1 cellular context compared by ENCODE assay signal in the genomic region with DNA sequence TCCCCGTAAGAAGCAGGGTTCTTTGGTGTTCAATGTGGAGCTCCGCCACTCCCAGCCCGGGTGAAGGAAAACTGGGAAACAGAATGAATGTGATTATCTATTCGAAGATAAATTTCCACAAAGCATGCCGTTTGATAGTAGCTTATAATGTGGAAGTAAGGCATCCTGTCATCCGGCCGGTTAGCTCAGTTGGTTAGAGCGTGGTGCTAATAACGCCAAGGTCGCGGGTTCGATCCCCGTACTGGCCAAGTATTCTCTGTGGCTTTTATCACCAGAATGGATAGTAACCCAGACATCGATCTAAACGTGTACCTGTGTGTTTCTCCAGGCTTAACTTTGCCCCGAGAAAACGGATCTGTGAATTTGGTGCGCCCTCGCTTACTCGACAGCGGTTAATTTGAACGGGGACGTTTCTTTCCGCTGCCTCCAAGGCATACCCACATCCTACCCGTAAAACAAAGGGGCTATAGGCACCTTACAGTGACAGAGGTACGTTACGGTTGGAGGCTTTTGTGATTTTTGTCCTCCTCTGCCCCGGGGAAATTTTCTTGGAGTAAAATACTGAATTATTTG.
TF ChIP-seq lines count a peak whose summit lies in the region.

No MANE protein-coding gene starts in this region.

TF ChIP-seq in GM12878, 131 proteins besides CTCF, POLR2A, EP300 and RAD21 (continued from another document):
- TF ChIP-seq ZBTB40 (IDR thresholded peaks at IDR 0.05; ENCODE audit: borderline replicate concordance) (peak; percentile 76; the same call in 1 of the 2 replicates), CHD4 (IDR thresholded peaks at IDR 0.05) (no peak), NBN (IDR thresholded peaks at IDR 0.05) (peak; percentile 79), IKZF1 (conservative IDR thresholded peaks at IDR 0.05) (peak; percentile 50; the same call in 1 of the 2 replicates), RAD51 (IDR thresholded peaks at IDR 0.05) (peak; percentile 18; the same call in 1 of the 2 replicates), ZNF217 (IDR thresholded peaks at IDR 0.05) (peak; percentile 98), NR2F1 (conservative IDR thresholded peaks at IDR 0.05) (peak; percentile 40; the same call in 1 of the 2 replicates), TCF12 (IDR thresholded peaks at IDR 0.05; ENCODE audit: low read depth, low read length) (0 out of 2 replicates have a peak, but pooled peaks have one; percentile 5), ZNF274 (IDR thresholded peaks at IDR 0.05; ENCODE audit: insufficient read depth, insufficient read length) (no peak), SREBF2 (IDR thresholded peaks at IDR 0.05; ENCODE audit: low read length) (peak; percentile 91), EZH2 (IDR thresholded peaks at IDR 0.05; ENCODE audit: borderline replicate concordance, control insufficient read depth, low read depth, low read length) (no peak), ATF7 (IDR thresholded peaks at IDR 0.05; ENCODE audit: low read depth) (peak; percentile 90), GABPA (IDR thresholded peaks at IDR 0.05; ENCODE audit: low read depth) (peak; percentile 54; the same call in 1 of the 2 replicates), ZBED1 (IDR thresholded peaks at IDR 0.05; ENCODE audit: borderline replicate concordance) (peak; percentile 30; the same call in 1 of the 2 replicates), ZNF24 (IDR thresholded peaks at IDR 0.05) (peak; percentile 99), CBFB (IDR thresholded peaks at IDR 0.05; ENCODE audit: low read depth) (peak; percentile 74), KLF5 (IDR thresholded peaks at IDR 0.05; ENCODE audit: partially characterized antibody) (peak; percentile 77), FOXM1 (IDR thresholded peaks at IDR 0.05; ENCODE audit: low read depth, low read length) (no peak; the same call in 1 of the 2 replicates), IKZF2 (IDR thresholded peaks at IDR 0.05) (peak; percentile 61 to 76), BACH1 (IDR thresholded peaks at IDR 0.05; ENCODE audit: borderline replicate concordance) (peak; percentile 69), RB1 (IDR thresholded peaks at IDR 0.05; ENCODE audit: borderline replicate concordance) (0 out of 2 replicates have a peak, but pooled peaks have one; percentile 46), CHD1 (IDR thresholded peaks at IDR 0.05; ENCODE audit: low read depth, low read length) (no peak), MEF2A (IDR thresholded peaks at IDR 0.05; ENCODE audit: insufficient read depth, low read depth, low read length) (0 out of 2 replicates have a peak, but pooled peaks have one; percentile 52)
- TF ChIP-seq, protein P1, sequence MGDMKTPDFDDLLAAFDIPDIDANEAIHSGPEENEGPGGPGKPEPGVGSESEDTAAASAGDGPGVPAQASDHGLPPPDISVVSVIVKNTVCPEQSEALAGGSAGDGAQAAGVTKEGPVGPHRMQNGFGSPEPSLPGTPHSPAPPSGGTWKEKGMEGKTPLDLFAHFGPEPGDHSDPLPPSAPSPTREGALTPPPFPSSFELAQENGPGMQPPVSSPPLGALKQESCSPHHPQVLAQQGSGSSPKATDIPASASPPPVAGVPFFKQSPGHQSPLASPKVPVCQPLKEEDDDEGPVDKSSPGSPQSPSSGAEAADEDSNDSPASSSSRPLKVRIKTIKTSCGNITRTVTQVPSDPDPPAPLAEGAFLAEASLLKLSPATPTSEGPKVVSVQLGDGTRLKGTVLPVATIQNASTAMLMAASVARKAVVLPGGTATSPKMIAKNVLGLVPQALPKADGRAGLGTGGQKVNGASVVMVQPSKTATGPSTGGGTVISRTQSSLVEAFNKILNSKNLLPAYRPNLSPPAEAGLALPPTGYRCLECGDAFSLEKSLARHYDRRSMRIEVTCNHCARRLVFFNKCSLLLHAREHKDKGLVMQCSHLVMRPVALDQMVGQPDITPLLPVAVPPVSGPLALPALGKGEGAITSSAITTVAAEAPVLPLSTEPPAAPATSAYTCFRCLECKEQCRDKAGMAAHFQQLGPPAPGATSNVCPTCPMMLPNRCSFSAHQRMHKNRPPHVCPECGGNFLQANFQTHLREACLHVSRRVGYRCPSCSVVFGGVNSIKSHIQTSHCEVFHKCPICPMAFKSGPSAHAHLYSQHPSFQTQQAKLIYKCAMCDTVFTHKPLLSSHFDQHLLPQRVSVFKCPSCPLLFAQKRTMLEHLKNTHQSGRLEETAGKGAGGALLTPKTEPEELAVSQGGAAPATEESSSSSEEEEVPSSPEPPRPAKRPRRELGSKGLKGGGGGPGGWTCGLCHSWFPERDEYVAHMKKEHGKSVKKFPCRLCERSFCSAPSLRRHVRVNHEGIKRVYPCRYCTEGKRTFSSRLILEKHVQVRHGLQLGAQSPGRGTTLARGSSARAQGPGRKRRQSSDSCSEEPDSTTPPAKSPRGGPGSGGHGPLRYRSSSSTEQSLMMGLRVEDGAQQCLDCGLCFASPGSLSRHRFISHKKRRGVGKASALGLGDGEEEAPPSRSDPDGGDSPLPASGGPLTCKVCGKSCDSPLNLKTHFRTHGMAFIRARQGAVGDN (IDR thresholded peaks at IDR 0.05) = no peak
- TF ChIP-seq, protein P2, sequence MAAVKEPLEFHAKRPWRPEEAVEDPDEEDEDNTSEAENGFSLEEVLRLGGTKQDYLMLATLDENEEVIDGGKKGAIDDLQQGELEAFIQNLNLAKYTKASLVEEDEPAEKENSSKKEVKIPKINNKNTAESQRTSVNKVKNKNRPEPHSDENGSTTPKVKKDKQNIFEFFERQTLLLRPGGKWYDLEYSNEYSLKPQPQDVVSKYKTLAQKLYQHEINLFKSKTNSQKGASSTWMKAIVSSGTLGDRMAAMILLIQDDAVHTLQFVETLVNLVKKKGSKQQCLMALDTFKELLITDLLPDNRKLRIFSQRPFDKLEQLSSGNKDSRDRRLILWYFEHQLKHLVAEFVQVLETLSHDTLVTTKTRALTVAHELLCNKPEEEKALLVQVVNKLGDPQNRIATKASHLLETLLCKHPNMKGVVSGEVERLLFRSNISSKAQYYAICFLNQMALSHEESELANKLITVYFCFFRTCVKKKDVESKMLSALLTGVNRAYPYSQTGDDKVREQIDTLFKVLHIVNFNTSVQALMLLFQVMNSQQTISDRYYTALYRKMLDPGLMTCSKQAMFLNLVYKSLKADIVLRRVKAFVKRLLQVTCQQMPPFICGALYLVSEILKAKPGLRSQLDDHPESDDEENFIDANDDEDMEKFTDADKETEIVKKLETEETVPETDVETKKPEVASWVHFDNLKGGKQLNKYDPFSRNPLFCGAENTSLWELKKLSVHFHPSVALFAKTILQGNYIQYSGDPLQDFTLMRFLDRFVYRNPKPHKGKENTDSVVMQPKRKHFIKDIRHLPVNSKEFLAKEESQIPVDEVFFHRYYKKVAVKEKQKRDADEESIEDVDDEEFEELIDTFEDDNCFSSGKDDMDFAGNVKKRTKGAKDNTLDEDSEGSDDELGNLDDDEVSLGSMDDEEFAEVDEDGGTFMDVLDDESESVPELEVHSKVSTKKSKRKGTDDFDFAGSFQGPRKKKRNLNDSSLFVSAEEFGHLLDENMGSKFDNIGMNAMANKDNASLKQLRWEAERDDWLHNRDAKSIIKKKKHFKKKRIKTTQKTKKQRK (IDR thresholded peaks at IDR 0.05; ENCODE audit: low read depth, low read length) = peak; percentile 16; the same call in 1 of the 2 replicates
- TF ChIP-seq, protein P3, sequence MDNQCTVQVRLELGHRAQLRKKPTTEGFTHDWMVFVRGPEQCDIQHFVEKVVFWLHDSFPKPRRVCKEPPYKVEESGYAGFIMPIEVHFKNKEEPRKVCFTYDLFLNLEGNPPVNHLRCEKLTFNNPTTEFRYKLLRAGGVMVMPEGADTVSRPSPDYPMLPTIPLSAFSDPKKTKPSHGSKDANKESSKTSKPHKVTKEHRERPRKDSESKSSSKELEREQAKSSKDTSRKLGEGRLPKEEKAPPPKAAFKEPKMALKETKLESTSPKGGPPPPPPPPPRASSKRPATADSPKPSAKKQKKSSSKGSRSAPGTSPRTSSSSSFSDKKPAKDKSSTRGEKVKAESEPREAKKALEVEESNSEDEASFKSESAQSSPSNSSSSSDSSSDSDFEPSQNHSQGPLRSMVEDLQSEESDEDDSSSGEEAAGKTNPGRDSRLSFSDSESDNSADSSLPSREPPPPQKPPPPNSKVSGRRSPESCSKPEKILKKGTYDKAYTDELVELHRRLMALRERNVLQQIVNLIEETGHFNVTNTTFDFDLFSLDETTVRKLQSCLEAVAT (IDR thresholded peaks at IDR 0.05) = peak; percentile 82
- TF ChIP-seq, protein P4, sequence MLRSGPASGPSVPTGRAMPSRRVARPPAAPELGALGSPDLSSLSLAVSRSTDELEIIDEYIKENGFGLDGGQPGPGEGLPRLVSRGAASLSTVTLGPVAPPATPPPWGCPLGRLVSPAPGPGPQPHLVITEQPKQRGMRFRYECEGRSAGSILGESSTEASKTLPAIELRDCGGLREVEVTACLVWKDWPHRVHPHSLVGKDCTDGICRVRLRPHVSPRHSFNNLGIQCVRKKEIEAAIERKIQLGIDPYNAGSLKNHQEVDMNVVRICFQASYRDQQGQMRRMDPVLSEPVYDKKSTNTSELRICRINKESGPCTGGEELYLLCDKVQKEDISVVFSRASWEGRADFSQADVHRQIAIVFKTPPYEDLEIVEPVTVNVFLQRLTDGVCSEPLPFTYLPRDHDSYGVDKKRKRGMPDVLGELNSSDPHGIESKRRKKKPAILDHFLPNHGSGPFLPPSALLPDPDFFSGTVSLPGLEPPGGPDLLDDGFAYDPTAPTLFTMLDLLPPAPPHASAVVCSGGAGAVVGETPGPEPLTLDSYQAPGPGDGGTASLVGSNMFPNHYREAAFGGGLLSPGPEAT (IDR thresholded peaks at IDR 0.05; ENCODE audit: low read depth) = peak; percentile 60
- TF ChIP-seq, protein P5, sequence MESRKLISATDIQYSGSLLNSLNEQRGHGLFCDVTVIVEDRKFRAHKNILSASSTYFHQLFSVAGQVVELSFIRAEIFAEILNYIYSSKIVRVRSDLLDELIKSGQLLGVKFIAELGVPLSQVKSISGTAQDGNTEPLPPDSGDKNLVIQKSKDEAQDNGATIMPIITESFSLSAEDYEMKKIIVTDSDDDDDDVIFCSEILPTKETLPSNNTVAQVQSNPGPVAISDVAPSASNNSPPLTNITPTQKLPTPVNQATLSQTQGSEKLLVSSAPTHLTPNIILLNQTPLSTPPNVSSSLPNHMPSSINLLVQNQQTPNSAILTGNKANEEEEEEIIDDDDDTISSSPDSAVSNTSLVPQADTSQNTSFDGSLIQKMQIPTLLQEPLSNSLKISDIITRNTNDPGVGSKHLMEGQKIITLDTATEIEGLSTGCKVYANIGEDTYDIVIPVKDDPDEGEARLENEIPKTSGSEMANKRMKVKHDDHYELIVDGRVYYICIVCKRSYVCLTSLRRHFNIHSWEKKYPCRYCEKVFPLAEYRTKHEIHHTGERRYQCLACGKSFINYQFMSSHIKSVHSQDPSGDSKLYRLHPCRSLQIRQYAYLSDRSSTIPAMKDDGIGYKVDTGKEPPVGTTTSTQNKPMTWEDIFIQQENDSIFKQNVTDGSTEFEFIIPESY (IDR thresholded peaks at IDR 0.05) = no peak
- TF ChIP-seq, protein P6, sequence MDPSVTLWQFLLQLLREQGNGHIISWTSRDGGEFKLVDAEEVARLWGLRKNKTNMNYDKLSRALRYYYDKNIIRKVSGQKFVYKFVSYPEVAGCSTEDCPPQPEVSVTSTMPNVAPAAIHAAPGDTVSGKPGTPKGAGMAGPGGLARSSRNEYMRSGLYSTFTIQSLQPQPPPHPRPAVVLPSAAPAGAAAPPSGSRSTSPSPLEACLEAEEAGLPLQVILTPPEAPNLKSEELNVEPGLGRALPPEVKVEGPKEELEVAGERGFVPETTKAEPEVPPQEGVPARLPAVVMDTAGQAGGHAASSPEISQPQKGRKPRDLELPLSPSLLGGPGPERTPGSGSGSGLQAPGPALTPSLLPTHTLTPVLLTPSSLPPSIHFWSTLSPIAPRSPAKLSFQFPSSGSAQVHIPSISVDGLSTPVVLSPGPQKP (IDR thresholded peaks at IDR 0.05; ENCODE audit: low read depth, low read length) = no peak
